In genomic region chr11:65707002-65707401, GRCh38 we compare ENCODE assay signal across 6 cellular contexts. TPM values are rescaled to one million over a fixed set of nuclear protein-coding genes. Genes with fewer than 3 reads are reported as not detected.
DNase-seq lines count a peak whose midpoint lies in the region; ATAC-seq, FAIRE-seq and TF ChIP-seq lines count a peak whose summit lies in the region.
"Not testable (repeated sequence)": the region's sequence is repeated elsewhere in the genome, so short reads cannot be mapped to it uniquely, and the experiment has no call there.

No MANE protein-coding gene starts in this region.

- in situ Hi-C loops in GM12878 (cut with MboI); HepG2 (cut with HindIII; ENCODE audit: extremely low pct_ligation_motif_present, low pct_unique_long_range_greater_than_20kb): not testable (repeated sequence)

- POLR2A ChIA-PET in activated CD8-positive, alpha-beta T cell treated with anti-CD3 and anti-CD28 coated beads for 36 hours (lab: Charles Lee) = interaction anchor here (1.2 kb wide), 1 partner anchor 11 kb away, joined by 3 read pairs; no protein-coding TSS in a partner anchor
- POLR2A ChIA-PET in GM12878 (lab: Charles Lee); HepG2 (lab: Yijun Ruan, JAX): not testable (repeated sequence)

- intact Hi-C loops in activated CD8-positive, alpha-beta T cell treated with anti-CD3 and anti-CD28 coated beads for 36 hours (cut with micrococcal nuclease); HepG2 (cut with micrococcal nuclease; ENCODE audit: unreplicated experiment): not testable (repeated sequence)
- intact Hi-C loops in GM12878 (cut with micrococcal nuclease; ENCODE audit: unreplicated experiment) = loop anchor here (2.0 to 5.0 kb wide), 2 partner anchors 80 to 282 kb away; no protein-coding TSS in a partner anchor

- H3K9me3 ChIP-seq in BLaER1 treated with 17β-estradiol and CSF1 and Interleukin-3, amounts not matched to agents 10 nM and 100 nM (replicated peaks in 1 of 11); OCI-LY3 (ENCODE audit: insufficient read depth, low read length); GM12878 (replicated peaks; ENCODE audit: control insufficient read depth, insufficient read depth, low read length); HepG2 (ENCODE audit: low read length); neural progenitor cell (ENCODE audit: low read depth): not testable (repeated sequence)

- RAD21 ChIA-PET in GM12878 (lab: Charles Lee; ENCODE audit: unreplicated experiment) = interaction anchor here (0.8 to 1.5 kb wide), 2 partner anchors 63 to 178 kb away, joined by 3 read pairs; no protein-coding TSS in a partner anchor

- H3K4me3 Mint-ChIP-seq in activated CD8-positive, alpha-beta T cell treated with anti-CD3 and anti-CD28 coated beads for 36 hours = peak overlapping the region; percentile 20
- peak overlapping the region; percentile 11 for H3K4me3 Mint-ChIP-seq in neural progenitor cell

- H3K4me3 ChIP-seq in BLaER1 treated with 17β-estradiol and CSF1 and Interleukin-3, amounts not matched to agents 10 nM and 100 nM; OCI-LY3 (ENCODE audit: low read length); GM12878; HepG2 (replicated peaks in 1 of 3; ENCODE audit: insufficient read depth in 1 of 3, low read depth in 2 of 3, low read length in 3 of 3); neural progenitor cell: not testable (repeated sequence)

- DNase-seq in activated CD8-positive, alpha-beta T cell treated with anti-CD3 and anti-CD28 coated beads for 36 hours; GM12878 (ENCODE audit: low read depth, low spot score); HepG2 (ENCODE audit: low spot score); neural progenitor cell (ENCODE audit: low spot score): not testable (repeated sequence)

- TF ChIP-seq EP300 in GM12878 (IDR thresholded peaks at IDR 0.05; ENCODE audit: borderline replicate concordance in 1 of 2, control insufficient read depth in 1 of 2, low read depth in 2 of 2, low read length in 2 of 2); HepG2 (IDR thresholded peaks at IDR 0.05; ENCODE audit: low read depth in 2 of 2, low read length in 2 of 2); HepG2 (CRISPR knock-in tag; IDR thresholded peaks at IDR 0.05; ENCODE audit: borderline replicate concordance): not testable (repeated sequence)

- not testable (repeated sequence) for H3K36me3 ChIP-seq in BLaER1 treated with 17β-estradiol and CSF1 and Interleukin-3, amounts not matched to agents 10 nM and 100 nM; OCI-LY3 (replicated peaks; ENCODE audit: low read depth, low read length); GM12878 (ENCODE audit: control insufficient read depth in 2 of 2, insufficient read depth in 2 of 2, low read length in 1 of 2); HepG2 (replicated peaks in 1 of 2; ENCODE audit: control insufficient read depth in 1 of 2, insufficient read depth in 2 of 2, low read length in 2 of 2); neural progenitor cell

- not testable (repeated sequence) for H3K9me3 Mint-ChIP-seq in activated CD8-positive, alpha-beta T cell treated with anti-CD3 and anti-CD28 coated beads for 36 hours; neural progenitor cell

- not testable (repeated sequence) for H3K79me2 ChIP-seq in OCI-LY3 (ENCODE audit: low read length); GM12878 (ENCODE audit: control insufficient read depth, insufficient read depth, low read length); HepG2 (ENCODE audit: insufficient read depth, low read length); neural progenitor cell (ENCODE audit: low read depth)

- H3K4me1 Mint-ChIP-seq in activated CD8-positive, alpha-beta T cell treated with anti-CD3 and anti-CD28 coated beads for 36 hours (ENCODE audit: low read depth) = peaks cover 10% of the 10 kb centered on the region
- H3K4me1 Mint-ChIP-seq in neural progenitor cell = not testable (repeated sequence)

- WGBS in GM12878 (ENCODE audit: insufficient coverage, insufficient replicate concordance, low lambda C conversion rate, missing lambda C conversion rate) = 85% methylated on average over 12 of the region's 12 CpGs
- 67% methylated on average over 10 of the region's 12 CpGs for WGBS in HepG2 (ENCODE audit: low lambda C conversion rate)

- peak overlapping the region in 1 of 11 experiments; percentile 54; a peak in 3 of 22 replicates for H3K9ac ChIP-seq in BLaER1 treated with 17β-estradiol and CSF1 and Interleukin-3, amounts not matched to agents 10 nM and 100 nM
- not testable (repeated sequence) for H3K9ac ChIP-seq in OCI-LY3 (ENCODE audit: low read length); GM12878 (ENCODE audit: control insufficient read depth, insufficient read depth, low read length); HepG2 (ENCODE audit: insufficient read depth, low read depth, low read length); neural progenitor cell

- TF ChIP-seq POLR2A in GM12878 (IDR thresholded peaks at IDR 0.05; ENCODE audit: low read depth, low read length); HepG2 (IDR thresholded peaks at IDR 0.05; ENCODE audit: insufficient read depth in 1 of 2, low read depth in 2 of 2, low read length in 2 of 2): not testable (repeated sequence)

- not testable (repeated sequence) for TF ChIP-seq CTCF in OCI-LY3 (IDR thresholded peaks at IDR 0.05; ENCODE audit: low read depth, low read length); activated CD8-positive, alpha-beta T cell treated with anti-CD3 and anti-CD28 coated beads for 36 hours (IDR thresholded peaks at IDR 0.05); GM12878 (IDR thresholded peaks at IDR 0.05 in 2 of 3, conservative IDR thresholded peaks at IDR 0.05 in 1 of 3; ENCODE audit: control insufficient read depth in 2 of 3, extremely low read depth in 1 of 3, insufficient read depth in 1 of 3, low read depth in 3 of 3, low read length in 3 of 3); HepG2 (CRISPR knock-in tag; IDR thresholded peaks at IDR 0.05); neural progenitor cell (IDR thresholded peaks at IDR 0.05)

- CTCF ChIA-PET in activated CD8-positive, alpha-beta T cell treated with anti-CD3 and anti-CD28 coated beads for 36 hours (lab: Charles Lee) = interaction anchor here (1.1 to 1.4 kb wide), 2 partner anchors 15 to 112 kb away, joined by 3 read pairs; no protein-coding TSS in a partner anchor
- CTCF ChIA-PET in GM12878 (lab: Yijun Ruan, JAX) (interaction anchor here (1.3 to 3.5 kb wide), 5 partner anchors 24 to 111 kb away, joined by 3 to 26 read pairs (median 6); partner anchors contain the start of gene AP5B1), HepG2 (lab: Yijun Ruan, JAX; ENCODE audit: low intra/inter-chr PET ratio, low total read pairs) (interaction anchor here (1.1 to 3.8 kb wide), 3 partner anchors 111 to 282 kb away, joined by 6 to 22 read pairs (median 7); no protein-coding TSS in a partner anchor)

- BruUV-seq in GM12878 (replicated peaks; lab: Mats Ljungman, UMichigan); HepG2 (replicated peaks; lab: Mats Ljungman, UMichigan): not testable (repeated sequence)

- H3K27me3 Mint-ChIP-seq in activated CD8-positive, alpha-beta T cell treated with anti-CD3 and anti-CD28 coated beads for 36 hours = not testable (repeated sequence)
- peaks cover 17% of the 10 kb centered on the region for H3K27me3 Mint-ChIP-seq in neural progenitor cell (ENCODE audit: insufficient read depth, low read depth)

- H3K36me3 Mint-ChIP-seq in activated CD8-positive, alpha-beta T cell treated with anti-CD3 and anti-CD28 coated beads for 36 hours (ENCODE audit: low read depth); neural progenitor cell: not testable (repeated sequence)

- H3F3A ChIP-seq in neural progenitor cell (ENCODE audit: low read depth) = not testable (repeated sequence)

- H3K27ac Mint-ChIP-seq in activated CD8-positive, alpha-beta T cell treated with anti-CD3 and anti-CD28 coated beads for 36 hours; neural progenitor cell: not testable (repeated sequence)

- SMC1A ChIA-PET in GM12878 (lab: Charles Lee; ENCODE audit: uncharacterized antibody, unreplicated experiment) = not testable (repeated sequence)

- H3K4me1 ChIP-seq in BLaER1 treated with 17β-estradiol and CSF1 and Interleukin-3, amounts not matched to agents 10 nM and 100 nM = peaks cover 17 to 90% (median 66%) of the 10 kb centered on the region in 10 experiments
- H3K4me1 ChIP-seq in OCI-LY3 (ENCODE audit: low read length) (peaks cover 21% of the 10 kb centered on the region), HepG2 (ENCODE audit: insufficient read depth, low read length) (peaks cover 16% of the 10 kb centered on the region; the same call in 1 of the 2 replicates)
- not testable (repeated sequence) for H3K4me1 ChIP-seq in GM12878 (ENCODE audit: control insufficient read depth, insufficient read depth, low read length); neural progenitor cell

- H4K20me1 ChIP-seq in BLaER1 treated with 17β-estradiol and CSF1 and Interleukin-3, amounts not matched to agents 10 nM and 100 nM; OCI-LY3 (ENCODE audit: insufficient read depth, low read length); GM12878 (ENCODE audit: control insufficient read depth, insufficient read depth); HepG2 (ENCODE audit: insufficient read depth, low read length); neural progenitor cell (ENCODE audit: low read depth): not testable (repeated sequence)

- not testable (repeated sequence) for FAIRE-seq in GM12878 (lab: Jason Lieb, UNC); HepG2 (lab: Jason Lieb, UNC)

- peak overlapping the region in 10 of 11 experiments; percentile 75 to 95 (median 82); a peak in 18 of 22 replicates for H3K4me2 ChIP-seq in BLaER1 treated with 17β-estradiol and CSF1 and Interleukin-3, amounts not matched to agents 10 nM and 100 nM
- peak overlapping the region; percentile 75; the same call in 1 of the 2 replicates for H3K4me2 ChIP-seq in OCI-LY3 (ENCODE audit: low read length)
- H3K4me2 ChIP-seq in GM12878 (ENCODE audit: control insufficient read depth, insufficient read depth); HepG2 (ENCODE audit: low read depth, low read length); neural progenitor cell: not testable (repeated sequence)

- H2AFZ ChIP-seq in OCI-LY3 (ENCODE audit: low read depth, low read length); GM12878 (ENCODE audit: control insufficient read depth, low read depth, low read length); HepG2 (ENCODE audit: low read length); neural progenitor cell (replicated peaks): not testable (repeated sequence)

- peak overlapping the region in 4 of 11 experiments; percentile 59 to 70 (median 64); a peak in 8 of 22 replicates for H3K27ac ChIP-seq in BLaER1 treated with 17β-estradiol and CSF1 and Interleukin-3, amounts not matched to agents 10 nM and 100 nM
- H3K27ac ChIP-seq in OCI-LY3 (ENCODE audit: low read length); GM12878 (ENCODE audit: control insufficient read depth, insufficient read depth); HepG2 (ENCODE audit: extremely low read length, insufficient read depth, low read length); neural progenitor cell: not testable (repeated sequence)

- ATAC-seq in activated CD8-positive, alpha-beta T cell treated with anti-CD3 and anti-CD28 coated beads for 36 hours; GM12878; HepG2: not testable (repeated sequence)

- H3K27me3 ChIP-seq in BLaER1 treated with 17β-estradiol and CSF1 and Interleukin-3, amounts not matched to agents 10 nM and 100 nM; GM12878 (replicated peaks in 1 of 2; ENCODE audit: control insufficient read depth in 2 of 2, insufficient read depth in 2 of 2, low read length in 1 of 2); HepG2 (ENCODE audit: control insufficient read depth in 1 of 2, insufficient read depth in 2 of 2, low read length in 2 of 2): not testable (repeated sequence)
- H3K27me3 ChIP-seq in OCI-LY3 (ENCODE audit: low read depth, low read length) = peaks cover 11% of the 10 kb centered on the region
- H3K27me3 ChIP-seq in neural progenitor cell = peaks cover 42% of the 10 kb centered on the region

- TF ChIP-seq RAD21 in GM12878 (IDR thresholded peaks at IDR 0.05; ENCODE audit: insufficient read depth, low read depth, low read length); HepG2 (CRISPR knock-in tag; IDR thresholded peaks at IDR 0.05): not testable (repeated sequence)

RNA-seq across cellular contexts. Expression of gene KAT5, which starts 5.0 kb away (rescaled TPM):
- 10 to 100 TPM; 67.7 to 71.8 TPM for total RNA-seq in activated CD8-positive, alpha-beta T cell treated with anti-CD3 and anti-CD28 coated beads for 36 hours
- 53.3 and 55.1 TPM in 2 replicates for total RNA-seq in GM12878 (2013; cell fraction: nucleolus; rRNA removed)
- total RNA-seq in GM12878 (2014; rRNA removed) (46.5 and 46.6 TPM in 2 replicates), GM12878 (2014; rRNA removed; fragmentation: Illumina TruSeq; extraction: Trizol) (35.0 and 42.2 TPM in 2 replicates), GM12878 (2021) (53.8 and 66.1 TPM in 2 replicates), HepG2 (2016; rRNA removed; fragmentation: Illumina TruSeq; extraction: Trizol) (45.4 and 48.3 TPM in 2 replicates), neural progenitor cell (ENCODE audit: low replicate concordance) (21.0 and 41.7 TPM in 2 replicates)
- 23.5 TPM for polyA plus RNA-seq in GM12878 (2011; ENCODE audit: low read depth)
- polyA plus RNA-seq in GM12878 (2011; rRNA removed) (25.0 and 48.6 TPM in 2 replicates), GM12878 (2014; fragmentation: Illumina TruSeq; extraction: Trizol) (39.5 and 46.5 TPM in 2 replicates), GM12878 (2014; fragmentation: Nextera tagmentation; extraction: Ambion mirVana) (10 to 100 TPM in 1 of 2 experiments, 1 to 10 TPM in 1; 3.4 to 10.2 TPM), GM12878 (2014; rRNA removed) (58.6 and 61.5 TPM in 2 replicates), GM12878 (2016; fragmentation: Nextera tagmentation; extraction: Ambion mirVana) (10 to 100 TPM; 42.8 to 46.1 TPM), HepG2 (2011; rRNA removed) (34.4 and 35.2 TPM in 2 replicates)
- polyA plus RNA-seq in GM12878 (2011; cell fraction: cytosol; rRNA removed) = 42.7 and 57.2 TPM in 2 replicates
- polyA plus RNA-seq in GM12878 (2011; cell fraction: nucleus; rRNA removed) = 71.4 and 94.9 TPM in 2 replicates
- 38.9 and 57.1 TPM in 2 replicates for polyA plus RNA-seq in GM12878 (2012)
- polyA minus RNA-seq in GM12878 (2011; rRNA and poly(A)+ RNA removed) = 67.2 and 87.0 TPM in 2 replicates
- 23.4 and 25.8 TPM in 2 replicates for polyA minus RNA-seq in GM12878 (2011; cell fraction: cytosol; rRNA and poly(A)+ RNA removed)
- 26.6 and 44.2 TPM in 2 replicates for polyA minus RNA-seq in GM12878 (2011; cell fraction: nucleus; rRNA and poly(A)+ RNA removed)
- 8.5 and 8.6 TPM in 2 replicates for total RNA-seq in HepG2 (2016; cell fraction: cytosol; rRNA removed; fragmentation: Illumina TruSeq; extraction: Trizol; ENCODE audit: low read depth)
- total RNA-seq in HepG2 (2016; cell fraction: insoluble cytoplasmic fraction; rRNA removed; fragmentation: Illumina TruSeq; extraction: Trizol) = 45.1 and 48.4 TPM in 2 replicates
- 17.0 and 19.2 TPM in 2 replicates for total RNA-seq in HepG2 (2016; cell fraction: membrane; rRNA removed; fragmentation: Illumina TruSeq; extraction: Trizol)
- total RNA-seq in HepG2 (2016; cell fraction: nucleus; rRNA removed; fragmentation: Illumina TruSeq; extraction: Trizol) = 28.1 and 30.8 TPM in 2 replicates
- polyA plus RNA-seq in HepG2 (2011; cell fraction: cytosol; rRNA removed) = 21.9 and 28.4 TPM in 2 replicates
- 53.3 and 53.6 TPM in 2 replicates for polyA plus RNA-seq in HepG2 (2011; cell fraction: nucleus; rRNA removed)
- polyA plus RNA-seq in HepG2 (2012) = 19.9 and 22.4 TPM in 2 replicates
- 5.2 and 5.8 TPM in 2 replicates for polyA plus RNA-seq in HepG2 (2016; cell fraction: cytosol; fragmentation: Illumina TruSeq; extraction: Trizol; ENCODE audit: low read depth)
- 41.7 and 50.6 TPM in 2 replicates for polyA plus RNA-seq in HepG2 (2016; cell fraction: insoluble cytoplasmic fraction; fragmentation: Illumina TruSeq; extraction: Trizol; ENCODE audit: low read depth)
- polyA plus RNA-seq in HepG2 (2016; cell fraction: membrane; fragmentation: Illumina TruSeq; extraction: Trizol; ENCODE audit: low read depth) = 9.1 and 12.0 TPM in 2 replicates
- polyA plus RNA-seq in HepG2 (2016; cell fraction: nucleus; fragmentation: Illumina TruSeq; extraction: Trizol; ENCODE audit: insufficient read depth, low read depth) = 60.8 and 65.4 TPM in 2 replicates
- polyA minus RNA-seq in HepG2 (2011; rRNA and poly(A)+ RNA removed; ENCODE audit: low replicate concordance) = 78.3 and 126 TPM in 2 replicates
- 15.4 and 16.3 TPM in 2 replicates for polyA minus RNA-seq in HepG2 (2011; cell fraction: cytosol; rRNA and poly(A)+ RNA removed)
- 39.5 and 44.1 TPM in 2 replicates for polyA minus RNA-seq in HepG2 (2011; cell fraction: nucleus; rRNA and poly(A)+ RNA removed)

RNA-seq across cellular contexts. Expression of gene RNASEH2C, which starts 13.6 kb away (rescaled TPM):
- total RNA-seq in activated CD8-positive, alpha-beta T cell treated with anti-CD3 and anti-CD28 coated beads for 36 hours = 100 to 1,000 TPM; 101 to 109 TPM
- total RNA-seq in GM12878 (2013; cell fraction: nucleolus; rRNA removed) = 36.0 and 46.3 TPM in 2 replicates
- total RNA-seq in GM12878 (2014; rRNA removed) (51.9 and 57.9 TPM in 2 replicates), GM12878 (2014; rRNA removed; fragmentation: Illumina TruSeq; extraction: Trizol) (20.0 and 21.1 TPM in 2 replicates), GM12878 (2021) (110 and 111 TPM in 2 replicates), HepG2 (2016; rRNA removed; fragmentation: Illumina TruSeq; extraction: Trizol) (50.9 and 65.1 TPM in 2 replicates), neural progenitor cell (ENCODE audit: low replicate concordance) (23.4 and 53.3 TPM in 2 replicates)
- 11.1 TPM for polyA plus RNA-seq in GM12878 (2011; ENCODE audit: low read depth)
- polyA plus RNA-seq in GM12878 (2011; rRNA removed) (20.0 and 36.8 TPM in 2 replicates), GM12878 (2014; fragmentation: Illumina TruSeq; extraction: Trizol) (7.4 and 9.7 TPM in 2 replicates), GM12878 (2014; fragmentation: Nextera tagmentation; extraction: Ambion mirVana) (10 to 100 TPM in 1 of 2 experiments, 1 to 10 TPM in 1; 5.0 to 27.1 TPM), GM12878 (2014; rRNA removed) (57.4 and 71.6 TPM in 2 replicates), GM12878 (2016; fragmentation: Nextera tagmentation; extraction: Ambion mirVana) (100 to 1,000 TPM; 141 to 160 TPM), HepG2 (2011; rRNA removed) (24.6 and 27.4 TPM in 2 replicates)
- polyA plus RNA-seq in GM12878 (2011; cell fraction: cytosol; rRNA removed) = 52.0 and 70.4 TPM in 2 replicates
- polyA plus RNA-seq in GM12878 (2011; cell fraction: nucleus; rRNA removed) = 54.9 and 57.4 TPM in 2 replicates
- polyA plus RNA-seq in GM12878 (2012) = 35.7 and 41.7 TPM in 2 replicates
- polyA minus RNA-seq in GM12878 (2011; rRNA and poly(A)+ RNA removed) = 6.5 and 12.6 TPM in 2 replicates
- polyA minus RNA-seq in GM12878 (2011; cell fraction: cytosol; rRNA and poly(A)+ RNA removed) = 8.0 and 10.4 TPM in 2 replicates
- 16.8 and 24.6 TPM in 2 replicates for polyA minus RNA-seq in GM12878 (2011; cell fraction: nucleus; rRNA and poly(A)+ RNA removed)
- total RNA-seq in HepG2 (2016; cell fraction: cytosol; rRNA removed; fragmentation: Illumina TruSeq; extraction: Trizol; ENCODE audit: low read depth) = 57.6 and 60.3 TPM in 2 replicates
- total RNA-seq in HepG2 (2016; cell fraction: insoluble cytoplasmic fraction; rRNA removed; fragmentation: Illumina TruSeq; extraction: Trizol) = 55.2 and 76.7 TPM in 2 replicates
- 36.0 and 40.9 TPM in 2 replicates for total RNA-seq in HepG2 (2016; cell fraction: membrane; rRNA removed; fragmentation: Illumina TruSeq; extraction: Trizol)
- total RNA-seq in HepG2 (2016; cell fraction: nucleus; rRNA removed; fragmentation: Illumina TruSeq; extraction: Trizol) = 18.2 and 19.2 TPM in 2 replicates
- polyA plus RNA-seq in HepG2 (2011; cell fraction: cytosol; rRNA removed) = 34.9 and 55.1 TPM in 2 replicates
- polyA plus RNA-seq in HepG2 (2011; cell fraction: nucleus; rRNA removed) = 41.5 and 44.0 TPM in 2 replicates
- polyA plus RNA-seq in HepG2 (2012) = 16.9 and 19.3 TPM in 2 replicates
- 53.8 and 60.7 TPM in 2 replicates for polyA plus RNA-seq in HepG2 (2016; cell fraction: cytosol; fragmentation: Illumina TruSeq; extraction: Trizol; ENCODE audit: low read depth)
- polyA plus RNA-seq in HepG2 (2016; cell fraction: insoluble cytoplasmic fraction; fragmentation: Illumina TruSeq; extraction: Trizol; ENCODE audit: low read depth) = 53.3 and 62.7 TPM in 2 replicates
- 27.7 and 34.7 TPM in 2 replicates for polyA plus RNA-seq in HepG2 (2016; cell fraction: membrane; fragmentation: Illumina TruSeq; extraction: Trizol; ENCODE audit: low read depth)
- 35.1 and 36.6 TPM in 2 replicates for polyA plus RNA-seq in HepG2 (2016; cell fraction: nucleus; fragmentation: Illumina TruSeq; extraction: Trizol; ENCODE audit: insufficient read depth, low read depth)
- 9.1 and 31.0 TPM in 2 replicates for polyA minus RNA-seq in HepG2 (2011; rRNA and poly(A)+ RNA removed; ENCODE audit: low replicate concordance)
- 11.3 and 11.4 TPM in 2 replicates for polyA minus RNA-seq in HepG2 (2011; cell fraction: cytosol; rRNA and poly(A)+ RNA removed)
- 12.7 and 15.0 TPM in 2 replicates for polyA minus RNA-seq in HepG2 (2011; cell fraction: nucleus; rRNA and poly(A)+ RNA removed)

RNA-seq across cellular contexts. Expression of gene RELA, which starts 44.3 kb away (rescaled TPM):
- total RNA-seq in activated CD8-positive, alpha-beta T cell treated with anti-CD3 and anti-CD28 coated beads for 36 hours = 10 to 100 TPM; 65.6 to 72.5 TPM
- total RNA-seq in GM12878 (2013; cell fraction: nucleolus; rRNA removed) = 91.6 and 99.8 TPM in 2 replicates
- total RNA-seq in GM12878 (2014; rRNA removed) (28.1 and 33.6 TPM in 2 replicates), GM12878 (2014; rRNA removed; fragmentation: Illumina TruSeq; extraction: Trizol) (15.3 and 16.8 TPM in 2 replicates), GM12878 (2021) (51.7 and 56.4 TPM in 2 replicates), HepG2 (2016; rRNA removed; fragmentation: Illumina TruSeq; extraction: Trizol) (18.7 and 21.4 TPM in 2 replicates), neural progenitor cell (ENCODE audit: low replicate concordance) (11.0 and 14.7 TPM in 2 replicates)
- polyA plus RNA-seq in GM12878 (2011; ENCODE audit: low read depth) = 26.3 TPM
- polyA plus RNA-seq in GM12878 (2011; rRNA removed) (13.4 and 32.7 TPM in 2 replicates), GM12878 (2014; fragmentation: Illumina TruSeq; extraction: Trizol) (21.8 and 34.7 TPM in 2 replicates), GM12878 (2014; fragmentation: Nextera tagmentation; extraction: Ambion mirVana) (10 to 100 TPM in 1 of 2 experiments, 1 to 10 TPM in 1; 5.1 to 12.8 TPM), GM12878 (2014; rRNA removed) (37.4 and 60.0 TPM in 2 replicates), GM12878 (2016; fragmentation: Nextera tagmentation; extraction: Ambion mirVana) (10 to 100 TPM; 38.1 to 42.8 TPM), HepG2 (2011; rRNA removed) (40.5 and 51.0 TPM in 2 replicates)
- 28.1 and 28.2 TPM in 2 replicates for polyA plus RNA-seq in GM12878 (2011; cell fraction: cytosol; rRNA removed)
- polyA plus RNA-seq in GM12878 (2011; cell fraction: nucleus; rRNA removed) = 205 and 257 TPM in 2 replicates
- polyA plus RNA-seq in GM12878 (2012) = 60.7 and 67.5 TPM in 2 replicates
- 35.8 and 49.0 TPM in 2 replicates for polyA minus RNA-seq in GM12878 (2011; rRNA and poly(A)+ RNA removed)
- polyA minus RNA-seq in GM12878 (2011; cell fraction: cytosol; rRNA and poly(A)+ RNA removed) = 18.3 and 22.1 TPM in 2 replicates
- 82.5 and 108 TPM in 2 replicates for polyA minus RNA-seq in GM12878 (2011; cell fraction: nucleus; rRNA and poly(A)+ RNA removed)
- 13.2 and 15.2 TPM in 2 replicates for total RNA-seq in HepG2 (2016; cell fraction: cytosol; rRNA removed; fragmentation: Illumina TruSeq; extraction: Trizol; ENCODE audit: low read depth)
- 18.1 and 22.6 TPM in 2 replicates for total RNA-seq in HepG2 (2016; cell fraction: insoluble cytoplasmic fraction; rRNA removed; fragmentation: Illumina TruSeq; extraction: Trizol)
- total RNA-seq in HepG2 (2016; cell fraction: membrane; rRNA removed; fragmentation: Illumina TruSeq; extraction: Trizol) = 29.5 and 31.1 TPM in 2 replicates
- 22.2 and 24.4 TPM in 2 replicates for total RNA-seq in HepG2 (2016; cell fraction: nucleus; rRNA removed; fragmentation: Illumina TruSeq; extraction: Trizol)
- 17.1 and 18.5 TPM in 2 replicates for polyA plus RNA-seq in HepG2 (2011; cell fraction: cytosol; rRNA removed)
- polyA plus RNA-seq in HepG2 (2011; cell fraction: nucleus; rRNA removed) = 130 and 135 TPM in 2 replicates
- 35.3 and 47.6 TPM in 2 replicates for polyA plus RNA-seq in HepG2 (2012)
- polyA plus RNA-seq in HepG2 (2016; cell fraction: cytosol; fragmentation: Illumina TruSeq; extraction: Trizol; ENCODE audit: low read depth) = 18.5 and 18.9 TPM in 2 replicates
- polyA plus RNA-seq in HepG2 (2016; cell fraction: insoluble cytoplasmic fraction; fragmentation: Illumina TruSeq; extraction: Trizol; ENCODE audit: low read depth) = 29.6 and 39.8 TPM in 2 replicates
- 31.6 and 34.3 TPM in 2 replicates for polyA plus RNA-seq in HepG2 (2016; cell fraction: membrane; fragmentation: Illumina TruSeq; extraction: Trizol; ENCODE audit: low read depth)
- polyA plus RNA-seq in HepG2 (2016; cell fraction: nucleus; fragmentation: Illumina TruSeq; extraction: Trizol; ENCODE audit: insufficient read depth, low read depth) = 67.4 and 71.3 TPM in 2 replicates
- 44.8 and 56.8 TPM in 2 replicates for polyA minus RNA-seq in HepG2 (2011; rRNA and poly(A)+ RNA removed; ENCODE audit: low replicate concordance)
- 19.2 and 21.1 TPM in 2 replicates for polyA minus RNA-seq in HepG2 (2011; cell fraction: cytosol; rRNA and poly(A)+ RNA removed)
- polyA minus RNA-seq in HepG2 (2011; cell fraction: nucleus; rRNA and poly(A)+ RNA removed) = 31.7 and 34.9 TPM in 2 replicates
